Comparison of ENCODE assay signal across 15 cellular contexts in the genomic region with DNA sequence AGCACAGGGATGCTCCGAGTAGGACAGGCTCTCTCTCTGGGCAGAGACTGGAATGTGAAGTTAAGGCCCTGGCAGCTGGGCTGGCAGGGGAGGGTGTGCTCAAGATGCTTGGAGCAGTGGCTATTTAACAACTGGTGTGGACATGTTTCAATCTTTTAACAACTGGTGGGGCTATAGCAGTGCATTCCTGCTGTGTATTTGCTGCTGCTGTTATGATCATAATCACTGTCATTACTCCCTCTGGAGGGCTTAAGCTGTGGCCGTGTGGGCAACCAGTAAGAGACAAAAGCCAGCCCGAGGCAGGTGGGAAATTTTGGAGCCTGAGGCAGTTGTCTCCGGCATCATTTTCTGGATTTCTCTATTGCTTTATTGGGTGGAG.
"Had no signal": no experiment of that assay in that cellular context is flagged by ENCODE, and none has a peak within 500 bp of the region (broad histone marks: within the 10 kb centered on the region; RNA-seq: fewer than 3 reads in every experiment).

No MANE protein-coding gene starts in this region.

- H3K27me3 ChIP-seq: esophagus muscularis mucosa, thyroid gland had no signal

- H3K4me1 ChIP-seq: thyroid gland had no signal

- ATAC-seq: activated CD4-positive, alpha-beta T cell treated with anti-CD3 and anti-CD28 coated beads for 36 hours; heart right ventricle; left ventricle myocardium superior; natural killer cell had no signal

- H3K9me3 ChIP-seq: esophagus muscularis mucosa, heart right ventricle, thyroid gland had no signal

- H3K36me3 ChIP-seq: esophagus muscularis mucosa, heart right ventricle, thyroid gland had no signal

- DNase-seq: activated CD4-positive, alpha-beta T cell treated with anti-CD3 and anti-CD28 coated beads for 36 hours; activated CD4-positive, alpha-beta T cell treated with anti-CD3 and anti-CD28 coated beads, Interleukin-2, amount 50 U/mL, for 48 hours; cerebellar nuclear complex; dermis blood vessel endothelial cell; effector memory CD4-positive, alpha-beta T cell; heart right ventricle; immature natural killer cell; kidney glomerular epithelial cell; left ventricle myocardium superior; natural killer cell; stimulated activated CD4-positive, alpha-beta T cell treated with anti-CD3 and anti-CD28 coated beads, Interleukin-1b, Interleukin-23, amount 100 ng/mL, for 48 hours; stimulated activated CD8-positive, alpha-beta memory T cell treated with anti-CD3 and anti-CD28 coated beads, Interleukin-4, amount 100 ng/mL, for 48 hours; stimulated activated naive CD4-positive, alpha-beta T cell; thyroid gland had no signal

- H3K27ac ChIP-seq: esophagus muscularis mucosa, heart right ventricle, thyroid gland had no signal

- H3K4me3 ChIP-seq: esophagus muscularis mucosa, heart right ventricle, thyroid gland had no signal
